In genomic region chr7:116138202-116138801, GRCh38 we compare ENCODE assay signal across 9 cellular contexts.
A peak's percentile ranks its signal among the peaks of the same experiment; 100 is the strongest.
DNase-seq lines count a peak whose midpoint lies in the region; ATAC-seq and TF ChIP-seq lines count a peak whose summit lies in the region.
"Had no signal": no experiment of that assay in that cellular context is flagged by ENCODE, and none has a peak within 500 bp of the region (broad histone marks: within the 10 kb centered on the region; RNA-seq: fewer than 3 reads in every experiment).

No MANE protein-coding gene starts in this region.

- CTCF ChIA-PET in AG04449 (lab: Yijun Ruan, JAX) = interaction anchor here (0.6 to 3.5 kb wide), 37 partner anchors 8 to 453 kb away, joined by 3 to 36 read pairs (median 6); no protein-coding TSS in a partner anchor
- CTCF ChIA-PET in GM10248 (lab: Yijun Ruan, JAX) = interaction anchor here (0.6 to 2.5 kb wide), 28 partner anchors 10 to 726 kb away, joined by 3 to 22 read pairs (median 4); no protein-coding TSS in a partner anchor
- CTCF ChIA-PET in naive thymus-derived CD4-positive, alpha-beta T cell (lab: Charles Lee) = interaction anchor here (0.6 to 1.0 kb wide), 4 partner anchors 42 to 1226 kb away, joined by 3 to 4 read pairs (median 4); no protein-coding TSS in a partner anchor

- DNase-seq in AG04449 (ENCODE audit: low read depth, low spot score) = peak; percentile 23
- peak; percentile 37 for DNase-seq in GM10248 (ENCODE audit: extremely low spot score)
- DNase-seq in HCEC 1CT = peak; percentile 61
- DNase-seq in LHCN-M2 (ENCODE audit: low read depth) = peak; percentile 74
- DNase-seq in SJCRH30 = peak; percentile 32 to 85
- peak; percentile 37 to 59 for DNase-seq in erythroblast (lab: John Stamatoyannopoulos, UW)
- peak in 5 of 9 donors; percentile 22 to 42 (median 27) for DNase-seq in naive thymus-derived CD4-positive, alpha-beta T cell
- DNase-seq in NK-92 (lab: John Stamatoyannopoulos, UW; ENCODE audit: unreplicated experiment) = no peak

- peaks cover 0 to 22% (median 10%) of the 10 kb centered on the region in 5 donors for H3K27me3 Mint-ChIP-seq in naive thymus-derived CD4-positive, alpha-beta T cell

- H3K27ac Mint-ChIP-seq in naive thymus-derived CD4-positive, alpha-beta T cell = no peak overlapping the region

- H3K36me3 Mint-ChIP-seq in naive thymus-derived CD4-positive, alpha-beta T cell = peaks cover 0 to 19% (median 0%) of the 10 kb centered on the region in 5 donors

- no peak overlapping the region for H3K4me3 Mint-ChIP-seq in naive thymus-derived CD4-positive, alpha-beta T cell

- intact Hi-C loops in naive thymus-derived CD4-positive, alpha-beta T cell (cut with micrococcal nuclease) = loop anchor here (1.0 to 2.0 kb wide), 7 partner anchors 34 to 671 kb away; no protein-coding TSS in a partner anchor

- H3K36me3 ChIP-seq in SJCRH30 = no peaks in the 10 kb centered on the region
- no peaks in the 10 kb centered on the region for H3K36me3 ChIP-seq in naive thymus-derived CD4-positive, alpha-beta T cell (ENCODE audit: control insufficient read depth in 2 of 3, insufficient read depth in 3 of 3, low read length in 3 of 3)
- H3K36me3 ChIP-seq: SJSA1 had no signal

- peaks cover 0 to 18% (median 8%) of the 10 kb centered on the region in 7 donors for H3K4me1 Mint-ChIP-seq in naive thymus-derived CD4-positive, alpha-beta T cell

- TF ChIP-seq CTCF in AG04449 (IDR thresholded peaks at IDR 0.05; ENCODE audit: insufficient read depth, low read length, missing control alignments) = peak; percentile 64
- peak; percentile 69 for TF ChIP-seq CTCF in GM10248 (IDR thresholded peaks at IDR 0.05; ENCODE audit: control extremely low read depth, extremely low read depth, low read depth, missing control alignments)

- peak; percentile 89 for ATAC-seq in naive thymus-derived CD4-positive, alpha-beta T cell

- H3K9me3 ChIP-seq in SJCRH30 (replicated peaks) = no peaks in the 10 kb centered on the region
- no peaks in the 10 kb centered on the region for H3K9me3 ChIP-seq in naive thymus-derived CD4-positive, alpha-beta T cell (ENCODE audit: control insufficient read depth in 2 of 3, low read length in 3 of 3)
- H3K9me3 ChIP-seq: SJSA1 had no signal

- no peak for TF ChIP-seq POLR2A in erythroblast (IDR thresholded peaks at IDR 0.05; ENCODE audit: low read length)

- H3K9me3 Mint-ChIP-seq in naive thymus-derived CD4-positive, alpha-beta T cell = peaks cover 0 to 1% (median 0%) of the 10 kb centered on the region in 11 donors

- H3K27ac ChIP-seq in SJCRH30 = no peak overlapping the region
- no peak overlapping the region for H3K27ac ChIP-seq in naive thymus-derived CD4-positive, alpha-beta T cell (ENCODE audit: low read depth, low read length)
- H3K27ac ChIP-seq: SJSA1 had no signal

- H3K4me3 ChIP-seq in AG04449 (ENCODE audit: low read depth, low read length) (no peak overlapping the region), SJCRH30 (no peak overlapping the region)
- no peak overlapping the region for H3K4me3 ChIP-seq in naive thymus-derived CD4-positive, alpha-beta T cell (ENCODE audit: low read length)
- H3K4me3 ChIP-seq: SJSA1 had no signal

- no peaks in the 10 kb centered on the region for H3K27me3 ChIP-seq in SJCRH30
- peaks cover 0 to 2% of the 10 kb centered on the region in 2 donors for H3K27me3 ChIP-seq in naive thymus-derived CD4-positive, alpha-beta T cell (ENCODE audit: control insufficient read depth in 2 of 2, insufficient read depth in 2 of 2, low read length in 2 of 2)

- 0 out of 2 replicates have a peak, but pooled peaks cover 3% of the 10 kb centered on the region for H3K4me1 ChIP-seq in SJCRH30
- no peaks in the 10 kb centered on the region for H3K4me1 ChIP-seq in naive thymus-derived CD4-positive, alpha-beta T cell (ENCODE audit: control insufficient read depth in 2 of 2, insufficient read depth in 2 of 2, low read length in 2 of 2)

- POLR2A ChIA-PET in AG04449 (lab: Yijun Ruan, JAX) = no interaction called here
- POLR2A ChIA-PET in GM10248 (lab: Yijun Ruan, JAX) = no interaction called here
- POLR2A ChIA-PET in naive thymus-derived CD4-positive, alpha-beta T cell (lab: Charles Lee) = no interaction called here
